ENCODE assay signal across 8 cellular contexts in the genomic region with DNA sequence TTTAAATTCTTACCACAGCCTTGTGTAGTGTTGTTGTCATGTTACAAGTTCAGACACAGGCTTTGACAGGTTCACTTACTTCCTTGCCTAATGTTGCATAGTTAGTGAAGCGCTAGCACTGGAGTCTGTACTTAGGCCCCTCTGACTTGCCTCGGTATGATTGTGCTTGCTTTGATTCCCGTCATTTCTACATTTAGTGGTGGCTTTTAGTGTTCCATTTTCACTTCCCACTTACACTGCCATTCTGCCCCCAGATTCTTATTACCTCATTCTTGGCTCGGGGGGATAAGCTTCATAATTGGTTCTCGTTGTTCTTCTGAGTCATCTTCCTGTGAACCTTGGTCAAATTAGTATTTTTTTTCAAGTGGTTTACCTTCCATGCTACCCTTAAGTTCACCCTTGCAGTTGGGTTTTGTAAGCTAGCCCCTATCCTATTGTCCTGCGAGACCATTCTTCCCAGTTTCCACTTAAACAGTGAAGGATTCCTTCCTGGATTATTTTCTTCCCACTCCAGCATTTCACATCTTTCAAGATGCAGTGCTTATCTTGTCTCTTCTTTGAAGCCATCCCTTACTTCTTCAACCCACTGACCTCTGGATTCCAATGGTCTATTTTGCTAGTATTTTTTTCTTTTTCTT.
DNase-seq lines count a peak whose midpoint lies in the region; ATAC-seq, FAIRE-seq and TF ChIP-seq lines count a peak whose summit lies in the region.

No MANE protein-coding gene starts in this region.

- no peak overlapping the region for H3K4me2 ChIP-seq in neuronal stem cell (ENCODE audit: insufficient read depth, low read length, poor library complexity, severe bottlenecking)

- no peak overlapping the region for H2BK15ac ChIP-seq in neuronal stem cell (ENCODE audit: low read length)

- H2BK5ac ChIP-seq in neuronal stem cell (ENCODE audit: low read length): no peak overlapping the region

- H3K9me3 ChIP-seq in neuronal stem cell (replicated peaks in 1 of 2; ENCODE audit: control insufficient read depth in 2 of 2, insufficient read depth in 1 of 2, low read depth in 1 of 2, low read length in 2 of 2): peaks cover 0 to 6% of the 10 kb centered on the region in 2 donors

- no peak overlapping the region for H3K4ac ChIP-seq in neuronal stem cell (ENCODE audit: low read length)

- H3K9ac ChIP-seq in neuronal stem cell (ENCODE audit: low read depth, low read length, poor library complexity): no peak overlapping the region

- H3K14ac ChIP-seq in neuronal stem cell (ENCODE audit: low read length): no peak overlapping the region

- no peaks in the 10 kb centered on the region for H3K27me3 ChIP-seq in bronchial epithelial cell (ENCODE audit: control insufficient read depth, insufficient read depth, low read length)
- H3K27me3 ChIP-seq in neuronal stem cell (ENCODE audit: control insufficient read depth in 3 of 3, insufficient read depth in 3 of 3, low read depth in 1 of 3, low read length in 3 of 3): no peaks in the 10 kb centered on the region

- FAIRE-seq in bronchial epithelial cell (lab: Jason Lieb, UNC): no peak

- TF ChIP-seq CTCF in bronchial epithelial cell (IDR thresholded peaks at IDR 0.05; ENCODE audit: insufficient read depth, low read length, severe bottlenecking): no peak

- no peak overlapping the region for H4K8ac ChIP-seq in neuronal stem cell (ENCODE audit: low read depth, low read length)

- no peaks in the 10 kb centered on the region for H3K4me1 ChIP-seq in neuronal stem cell (ENCODE audit: control insufficient read depth in 2 of 2, insufficient read depth in 1 of 2, low read depth in 1 of 2, low read length in 2 of 2)

- no peak overlapping the region for H2AFZ ChIP-seq in neuronal stem cell (ENCODE audit: low read length)

- H3K79me1 ChIP-seq in neuronal stem cell (ENCODE audit: low read depth, low read length): peaks cover 3% of the 10 kb centered on the region

- H2BK12ac ChIP-seq in neuronal stem cell (ENCODE audit: low read length): no peak overlapping the region

- no peaks in the 10 kb centered on the region for H3K36me3 ChIP-seq in bronchial epithelial cell (ENCODE audit: control insufficient read depth, insufficient read depth, low read length)
- no peaks in the 10 kb centered on the region for H3K36me3 ChIP-seq in neuronal stem cell (replicated peaks in 1 of 2; ENCODE audit: control insufficient read depth in 2 of 2, insufficient read depth in 2 of 2, low read length in 2 of 2)

- no peak overlapping the region for H3K23ac ChIP-seq in neuronal stem cell (ENCODE audit: low read depth, low read length, poor library complexity)

- no CpG with 5 or more reads among the region's 6 CpGs for WGBS in neuronal stem cell (ENCODE audit: extremely low coverage in 2 of 2, insufficient read length in 2 of 2, insufficient replicate concordance in 1 of 2), 2 donors

- peak; percentile 60 for DNase-seq in activated CD8-positive, alpha-beta memory T cell treated with anti-CD3 and anti-CD28 coated beads for 24 hours
- DNase-seq in activated CD8-positive, alpha-beta memory T cell treated with anti-CD3 and anti-CD28 coated beads, Interleukin-2, amount 50 U/mL, for 4 hours: no peak
- peak; percentile 96 for DNase-seq in NOMO-1 treated with DMSO at 0.1 percent for 48 hours (lab: John Stamatoyannopoulos, UW; ENCODE audit: unreplicated experiment)
- peak; percentile 81 for DNase-seq in bronchial epithelial cell (ENCODE audit: low read depth)
- peak; percentile 16 for DNase-seq in stimulated activated CD4-positive, alpha-beta T cell treated with anti-CD3 and anti-CD28 coated beads, Interleukin-2, amount 100 ng/mL, for 4 hours (ENCODE audit: low read depth)
- no peak for DNase-seq in NCI-H1092 (lab: John Stamatoyannopoulos, UW)
- DNase-seq in neuronal stem cell (ENCODE audit: low spot score): no peak

- H3K18ac ChIP-seq in neuronal stem cell (ENCODE audit: low read length): no peak overlapping the region

- H4K91ac ChIP-seq in neuronal stem cell (ENCODE audit: low read depth, low read length, poor library complexity): no peak overlapping the region

- ATAC-seq in HG02678 (IDR thresholded peaks at IDR 0.05; ENCODE audit: unreplicated experiment): peak; percentile 92

- H3K4me3 ChIP-seq in bronchial epithelial cell (ENCODE audit: low read depth, low read length): no peak overlapping the region
- H3K4me3 ChIP-seq in neuronal stem cell (ENCODE audit: low read length in 2 of 2): no peak overlapping the region

- H2AK5ac ChIP-seq in neuronal stem cell (ENCODE audit: low read depth, low read length): no peak overlapping the region

- no peak overlapping the region for H2BK120ac ChIP-seq in neuronal stem cell (ENCODE audit: low read depth, low read length)

- no peak overlapping the region for H3K27ac ChIP-seq in neuronal stem cell (replicated peaks; ENCODE audit: low read length)

Comparison
In these comparisons a context has a peak if more than half of its experiments do, and no peak if none do; other contexts are left out.
1. DNase-seq: peak in activated CD8-positive, alpha-beta memory T cell treated with anti-CD3 and anti-CD28 coated beads for 24 hours (single experiment), NOMO-1 treated with DMSO at 0.1 percent for 48 hours (single experiment), bronchial epithelial cell (single experiment) and stimulated activated CD4-positive, alpha-beta T cell treated with anti-CD3 and anti-CD28 coated beads, Interleukin-2, amount 100 ng/mL, for 4 hours (single experiment); none in activated CD8-positive, alpha-beta memory T cell treated with anti-CD3 and anti-CD28 coated beads, Interleukin-2, amount 50 U/mL, for 4 hours (single experiment), NCI-H1092 (single experiment) and neuronal stem cell (single experiment).